In the genomic region with DNA sequence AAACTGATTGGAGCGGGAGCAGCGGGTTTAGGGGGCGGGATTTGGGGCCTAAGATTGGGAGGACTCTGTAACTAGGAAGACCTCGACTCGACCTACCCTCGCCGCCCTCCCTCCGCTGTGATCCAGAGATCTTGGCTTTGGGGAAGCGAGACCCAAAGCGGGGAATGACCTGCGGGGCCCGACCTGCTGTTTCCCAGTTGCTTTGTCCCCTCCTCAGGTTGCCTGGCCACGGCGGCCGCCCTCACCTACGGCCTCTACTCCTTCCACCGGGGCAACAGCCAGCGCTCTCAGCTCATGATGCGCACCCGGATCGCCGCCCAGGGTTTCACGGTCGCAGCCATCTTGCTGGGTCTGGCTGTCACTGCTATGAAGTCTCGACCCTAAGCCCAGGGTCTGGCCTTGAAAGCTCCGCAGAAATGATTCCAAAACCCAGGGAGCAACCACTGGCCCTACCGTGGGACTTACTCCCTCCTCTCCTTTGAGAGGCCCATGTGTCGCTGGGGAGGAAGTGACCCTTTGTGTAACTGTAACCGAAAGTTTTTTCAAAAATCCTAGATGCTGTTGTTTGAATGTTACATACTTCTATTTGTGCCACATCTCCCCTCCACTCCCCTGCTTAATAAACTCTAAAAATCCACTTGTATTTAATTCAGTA, we compare ENCODE assay signal across 8 cellular contexts. TPM values are rescaled to one million over a fixed set of nuclear protein-coding genes. Genes with fewer than 3 reads are reported as not detected.
DNase-seq lines count a peak whose midpoint lies in the region; ATAC-seq, FAIRE-seq and TF ChIP-seq lines count a peak whose summit lies in the region.

No MANE protein-coding gene starts in this region.

- H3K4me1 ChIP-seq in OCI-LY1 (ENCODE audit: insufficient read depth, low read length, severe bottlenecking) (peaks cover 28% of the 10 kb centered on the region), muscle layer of duodenum (ENCODE audit: control insufficient read depth in 1 of 2, insufficient read depth in 2 of 2, low read length in 2 of 2) (peaks cover 0 to 21% of the 10 kb centered on the region in 2 donors)
- H3K4me1 ChIP-seq in effector memory CD4-positive, alpha-beta T cell (ENCODE audit: control insufficient read depth, insufficient read depth, low read length, poor library complexity, severe bottlenecking) = peaks cover 10% of the 10 kb centered on the region

- DNase-seq in SHP77 (lab: John Stamatoyannopoulos, UW) = peak; percentile 62 to 67
- DNase-seq in SHP77 treated with DMSO at 0.1 percent for 48 hours (lab: John Stamatoyannopoulos, UW) = no peak
- no peak for DNase-seq in effector memory CD4-positive, alpha-beta T cell
- DNase-seq in urothelium cell line (ENCODE audit: low spot score) = no peak
- no peak for DNase-seq in HT-29 (ENCODE audit: low spot score)

- H3K36me3 ChIP-seq in OCI-LY1 (ENCODE audit: insufficient read depth, low read length) (peaks cover 78% of the 10 kb centered on the region), muscle layer of duodenum (ENCODE audit: control insufficient read depth in 1 of 2, insufficient read depth in 2 of 2, low read length in 2 of 2) (peaks cover 32 to 52% of the 10 kb centered on the region in 2 donors)
- peaks cover 24% of the 10 kb centered on the region for H3K36me3 ChIP-seq in effector memory CD4-positive, alpha-beta T cell (ENCODE audit: control insufficient read depth, insufficient read depth, low read length)

- peak; percentile 31 for ATAC-seq in HG02610 (IDR thresholded peaks at IDR 0.05; ENCODE audit: unreplicated experiment)

- peak overlapping the region; percentile 81 for H3K4me2 ChIP-seq in OCI-LY1 (ENCODE audit: low read length)

- FAIRE-seq in urothelium cell line (lab: Jason Lieb, UNC) = no peak

- H4K20me1 ChIP-seq in OCI-LY1 (ENCODE audit: insufficient read depth, low read length) = no peaks in the 10 kb centered on the region

- peaks cover 30% of the 10 kb centered on the region for H3K79me2 ChIP-seq in OCI-LY1 (ENCODE audit: insufficient read depth, low read length)

- TF ChIP-seq CTCF in OCI-LY1 (IDR thresholded peaks at IDR 0.05; ENCODE audit: low read length) = no peak

- peak overlapping the region; percentile 94 for H3K4me3 ChIP-seq in OCI-LY1 (ENCODE audit: low read depth, low read length, poor library complexity, severe bottlenecking)
- H3K4me3 ChIP-seq in effector memory CD4-positive, alpha-beta T cell (ENCODE audit: insufficient read depth, low read depth, low read length, poor library complexity, severe bottlenecking) = peak overlapping the region; percentile 93
- H3K4me3 ChIP-seq in muscle layer of duodenum (ENCODE audit: low read depth in 1 of 2, low read length in 2 of 2) = peak overlapping the region; percentile 91 to 97

- no peaks in the 10 kb centered on the region for H3F3A ChIP-seq in OCI-LY1 (ENCODE audit: insufficient read depth, low read length)

- H3K27me3 ChIP-seq in OCI-LY1 (ENCODE audit: insufficient read depth, low read length) (no peaks in the 10 kb centered on the region), muscle layer of duodenum (ENCODE audit: low read depth, low read length) (no peaks in the 10 kb centered on the region)
- no peaks in the 10 kb centered on the region for H3K27me3 ChIP-seq in effector memory CD4-positive, alpha-beta T cell (replicated peaks; ENCODE audit: control insufficient read depth, insufficient read depth, low read length, poor library complexity, severe bottlenecking)

- H3K9me2 ChIP-seq in OCI-LY1 (ENCODE audit: low read depth, low read length) = no peaks in the 10 kb centered on the region

- H3K9me3 ChIP-seq in OCI-LY1 (ENCODE audit: low read length) (no peaks in the 10 kb centered on the region), muscle layer of duodenum (ENCODE audit: control insufficient read depth in 1 of 2, low read length in 2 of 2) (no peaks in the 10 kb centered on the region)
- no peaks in the 10 kb centered on the region for H3K9me3 ChIP-seq in effector memory CD4-positive, alpha-beta T cell (ENCODE audit: control insufficient read depth, low read length)

- H3K27ac ChIP-seq in OCI-LY1 (ENCODE audit: low read depth, low read length, poor library complexity, severe bottlenecking) (peak overlapping the region; percentile 91), muscle layer of duodenum (ENCODE audit: low read length) (peak overlapping the region; percentile 98)
- peak overlapping the region; percentile 97 for H3K27ac ChIP-seq in effector memory CD4-positive, alpha-beta T cell (ENCODE audit: insufficient read depth, low read length, poor library complexity, severe bottlenecking)

- H2AFZ ChIP-seq in OCI-LY1 (ENCODE audit: low read length) = no peak overlapping the region

- H3K9ac ChIP-seq in OCI-LY1 (ENCODE audit: low read length) = peak overlapping the region; percentile 91

RNA-seq across cellular contexts. Expression of a gene that starts 0.7 kb away (rescaled TPM):
- 142 and 166 TPM in 2 replicates for total RNA-seq in HT-29 (2014; rRNA removed; shearing (Covaris generic))

RNA-seq across cellular contexts. Expression of a gene that starts 0.8 kb away (rescaled TPM):
- 77.1 and 82.4 TPM in 2 replicates for total RNA-seq in HT-29 (2014; rRNA removed; shearing (Covaris generic))

RNA-seq across cellular contexts. Expression of a gene that starts 24.0 kb away (rescaled TPM):
- 0.03 TPM in 1 of 2 replicates, not detected in the other for total RNA-seq in HT-29 (2014; rRNA removed; shearing (Covaris generic))

RNA-seq across cellular contexts. Expression of a gene that starts 27.1 kb away (rescaled TPM):
- 87.3 and 97.2 TPM in 2 replicates for total RNA-seq in HT-29 (2014; rRNA removed; shearing (Covaris generic))

RNA-seq across cellular contexts. Expression of a gene that starts 27.7 kb away (rescaled TPM):
- 43.6 and 53.5 TPM in 2 replicates for total RNA-seq in HT-29 (2014; rRNA removed; shearing (Covaris generic))

Comparison
In these comparisons a context has a peak if more than half of its experiments do, and no peak if none do; other contexts are left out.
1. DNase-seq: peak in SHP77 (2 of 2); none in SHP77 treated with DMSO at 0.1 percent for 48 hours (single experiment), effector memory CD4-positive, alpha-beta T cell (0 of 3), urothelium cell line (single experiment) and HT-29 (single experiment).
2. Peak in every context shown above with its lines, with median percentiles within 50 percentile points of each other: H3K27ac ChIP-seq and H3K4me3 ChIP-seq.